10 cellular contexts compared by ENCODE assay signal in the genomic region with DNA sequence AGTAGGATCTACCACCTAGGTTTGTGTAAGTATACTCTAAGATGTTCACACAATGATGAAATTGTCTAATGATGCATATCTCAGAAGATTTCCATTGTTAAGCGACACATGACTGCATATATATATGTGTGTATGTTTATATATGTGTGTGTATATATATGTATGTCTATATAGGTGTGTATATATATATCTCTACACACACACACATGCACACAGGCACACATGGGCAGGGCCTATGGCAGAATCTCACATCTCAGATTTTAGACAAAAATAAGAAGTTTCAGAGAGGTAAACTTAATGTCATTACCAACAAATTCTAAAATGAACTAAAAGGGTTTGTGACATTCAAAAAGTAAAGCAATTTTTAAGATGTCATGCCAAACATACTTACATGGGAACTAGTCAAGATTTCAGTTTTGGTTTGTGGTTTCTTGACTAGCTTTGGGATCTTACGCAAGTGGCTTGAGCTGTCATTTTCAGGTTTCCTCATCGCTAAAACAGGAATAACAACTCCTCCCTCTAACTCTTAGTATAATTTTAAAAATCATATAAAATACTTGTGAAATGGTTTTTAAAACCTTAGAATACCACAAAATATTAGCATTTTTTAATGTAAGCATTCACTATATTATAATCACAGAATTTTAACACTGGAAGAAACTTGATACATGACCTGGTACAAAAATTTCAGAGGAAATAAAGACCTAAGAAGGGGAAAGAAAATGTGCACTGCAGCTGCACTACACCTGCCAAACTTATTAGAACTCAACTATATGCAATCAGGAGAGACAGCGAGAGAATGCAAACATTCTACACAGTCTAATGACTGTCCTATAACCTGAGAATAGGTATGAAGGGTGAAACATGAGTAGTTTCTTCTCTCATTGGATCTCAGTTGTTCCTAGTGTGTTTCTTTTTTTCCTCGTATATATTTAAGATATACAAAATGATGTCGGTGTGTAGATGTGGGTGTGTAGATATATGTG.
A peak's percentile ranks its signal among the peaks of the same experiment; 100 is the strongest.
DNase-seq lines count a peak whose midpoint lies in the region; ATAC-seq and TF ChIP-seq lines count a peak whose summit lies in the region.
"Had no signal": no experiment of that assay in that cellular context is flagged by ENCODE, and none has a peak within 500 bp of the region (broad histone marks: within the 10 kb centered on the region; RNA-seq: fewer than 3 reads in every experiment).

No MANE protein-coding gene starts in this region.

- no peak overlapping the region for H3K4me3 ChIP-seq in NB4 (ENCODE audit: low read depth, low read length)

- ATAC-seq in GM18520 (IDR thresholded peaks at IDR 0.05; ENCODE audit: unreplicated experiment) = peak; percentile 61

- H3K36me3 Mint-ChIP-seq in HFFc6 (ENCODE audit: low read depth) (peaks cover 15% of the 10 kb centered on the region), mesothelial cell of epicardium (peaks cover 16% of the 10 kb centered on the region)

- H3K4me3 Mint-ChIP-seq in HFFc6 (no peak overlapping the region), mesothelial cell of epicardium (no peak overlapping the region)
- H3K4me3 Mint-ChIP-seq: brain had no signal

- H3K27ac Mint-ChIP-seq in HFFc6 (no peak overlapping the region), mesothelial cell of epicardium (no peak overlapping the region)

- TF ChIP-seq POLR2A in NB4 (IDR thresholded peaks at IDR 0.05; ENCODE audit: extremely low read depth, insufficient read length) = no peak

- DNase-seq in HFFc6 (peak; percentile 9), NB4 (ENCODE audit: low read depth) (peak; percentile 86), myocyte (ENCODE audit: low read depth) (peak; percentile 11), NCI-H1105 treated with DMSO at 0.1 percent for 48 hours (lab: John Stamatoyannopoulos, UW) (no peak), amniotic stem cell (lab: John Stamatoyannopoulos, UW) (no peak), mesothelial cell of epicardium (ENCODE audit: low spot score in 2 of 2, unreplicated experiment in 2 of 2) (no peak)
- no peak for DNase-seq in stimulated activated CD4-positive, alpha-beta T cell treated with anti-CD3 and anti-CD28 coated beads, Interleukin-1b, Interleukin-23, amount 100 ng/mL, for 48 hours
- DNase-seq: NCI-H1048 had no signal

- TF ChIP-seq CTCF in HFFc6 (IDR thresholded peaks at IDR 0.05) (no peak), NB4 (IDR thresholded peaks at IDR 0.05; ENCODE audit: low read depth, low read length) (no peak), mesothelial cell of epicardium (IDR thresholded peaks at IDR 0.05; ENCODE audit: unreplicated experiment) (no peak)

- H3K4me1 Mint-ChIP-seq in HFFc6 (ENCODE audit: low read depth) = peaks cover 8% of the 10 kb centered on the region
- no peaks in the 10 kb centered on the region for H3K4me1 Mint-ChIP-seq in mesothelial cell of epicardium

- no peaks in the 10 kb centered on the region for H3K27me3 Mint-ChIP-seq in HFFc6 (ENCODE audit: insufficient read depth)
- no peaks in the 10 kb centered on the region for H3K27me3 Mint-ChIP-seq in mesothelial cell of epicardium (ENCODE audit: low read depth)
- H3K27me3 Mint-ChIP-seq: brain had no signal

- no peaks in the 10 kb centered on the region for H3K9me3 Mint-ChIP-seq in HFFc6
- no peaks in the 10 kb centered on the region for H3K9me3 Mint-ChIP-seq in mesothelial cell of epicardium
- H3K9me3 Mint-ChIP-seq: brain had no signal

Comparison
In these comparisons a context has a peak if more than half of its experiments do, and no peak if none do; other contexts are left out.
1. DNase-seq: peak in HFFc6 (single experiment), NB4 (single experiment) and myocyte (single experiment); none in NCI-H1105 treated with DMSO at 0.1 percent for 48 hours (single experiment), stimulated activated CD4-positive, alpha-beta T cell treated with anti-CD3 and anti-CD28 coated beads, Interleukin-1b, Interleukin-23, amount 100 ng/mL, for 48 hours (single experiment), amniotic stem cell (single experiment) and mesothelial cell of epicardium (0 of 2).